ENCODE assay signal across 14 cellular contexts in the genomic region with DNA sequence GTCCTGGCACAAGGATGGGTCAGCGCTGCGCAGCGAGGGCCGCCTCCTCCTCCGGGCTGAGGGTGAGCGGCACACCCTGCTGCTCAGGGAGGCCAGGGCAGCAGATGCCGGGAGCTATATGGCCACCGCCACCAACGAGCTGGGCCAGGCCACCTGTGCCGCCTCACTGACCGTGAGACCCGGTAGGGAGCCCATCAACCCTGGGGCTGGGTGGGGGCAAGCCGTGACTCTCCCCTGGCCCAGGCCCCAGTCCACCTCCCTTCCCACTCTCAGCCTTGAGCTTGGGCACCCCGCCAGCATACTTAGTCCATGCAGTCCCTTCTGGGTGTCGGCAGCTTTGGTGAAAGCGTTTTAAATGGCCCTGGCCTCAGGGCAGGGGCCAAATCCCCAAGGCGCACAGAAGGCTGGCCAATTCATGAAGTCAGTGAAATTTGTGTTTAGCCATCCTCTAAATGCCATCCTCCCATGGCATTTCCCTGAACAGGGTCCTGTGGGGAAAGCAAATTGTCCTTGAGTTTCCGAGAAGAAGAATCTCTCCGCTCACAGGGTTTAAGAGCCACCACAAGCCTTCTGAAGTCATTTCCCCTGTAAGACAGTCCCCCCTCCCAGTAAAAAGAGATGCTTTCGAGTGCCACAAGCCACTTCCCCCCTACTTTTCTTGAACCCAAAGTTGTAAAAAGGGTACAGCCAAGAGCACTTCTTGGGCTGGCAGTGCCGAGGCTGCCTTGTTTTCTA. TPM values are rescaled to one million over a fixed set of nuclear protein-coding genes. Genes with fewer than 3 reads are reported as not detected.
DNase-seq lines count a peak whose midpoint lies in the region; ATAC-seq and TF ChIP-seq lines count a peak whose summit lies in the region.
"Had no signal": no experiment of that assay in that cellular context is flagged by ENCODE, and none has a peak within 500 bp of the region (broad histone marks: within the 10 kb centered on the region; RNA-seq: fewer than 3 reads in every experiment).

No MANE protein-coding gene starts in this region.

- peaks cover 12 to 37% of the 10 kb centered on the region in 2 experiments for H3K79me1 ChIP-seq in IMR-90 (ENCODE audit: low read depth in 1 of 2, low read length in 2 of 2)

- no peaks in the 10 kb centered on the region for H3K27me3 ChIP-seq in IMR-90 (ENCODE audit: control insufficient read depth, insufficient read depth, low read length)
- no peaks in the 10 kb centered on the region for H3K27me3 ChIP-seq in breast epithelium

- 54% methylated on average over 5 of the region's 21 CpGs; no CpG with 5 or more reads in 1 of the 2 experiments for WGBS in IMR-90 (ENCODE audit: extremely low coverage in 2 of 2, insufficient read length in 1 of 2), 2 experiments

- no peak overlapping the region for H2AFZ ChIP-seq in IMR-90 (replicated peaks; ENCODE audit: low read length, poor library complexity)

- H3K27ac ChIP-seq in IMR-90 (ENCODE audit: insufficient read depth, low read length) (peak overlapping the region; percentile 86), breast epithelium (peak overlapping the region; percentile 90 to 91), temporal lobe (ENCODE audit: low read depth, low read length) (peak overlapping the region; percentile 51)

- BruUV-seq in IMR-90 (replicated peaks; lab: Mats Ljungman, UMichigan) = no TSS peak

- H2BK5ac ChIP-seq in IMR-90 (ENCODE audit: low read depth, low read length, poor library complexity, severe bottlenecking) = peak overlapping the region; percentile 93

- H3K36me3 ChIP-seq in IMR-90 (ENCODE audit: control insufficient read depth, insufficient read depth, low read length) (peaks cover 38% of the 10 kb centered on the region), breast epithelium (no peaks in the 10 kb centered on the region)

- peak overlapping the region; percentile 78 for H4K5ac ChIP-seq in IMR-90 (ENCODE audit: low read depth, low read length)

- peak overlapping the region; percentile 99 for H2BK15ac ChIP-seq in IMR-90 (ENCODE audit: low read depth, low read length)

- no peaks in the 10 kb centered on the region; the same call in 1 of the 2 replicates for H4K20me1 ChIP-seq in IMR-90 (ENCODE audit: insufficient read depth, low read length)

- H3K9ac ChIP-seq in IMR-90 (ENCODE audit: low read depth, low read length) = peak overlapping the region; percentile 9; the same call in 1 of the 2 replicates

- peak overlapping the region; percentile 97 for H2BK120ac ChIP-seq in IMR-90 (ENCODE audit: low read depth, low read length)

- peak overlapping the region; percentile 64; the same call in 1 of the 2 replicates for H3K56ac ChIP-seq in IMR-90 (ENCODE audit: extremely low read depth, insufficient read depth, low read length)

- TF ChIP-seq CTCF in IMR-90 (conservative IDR thresholded peaks at IDR 0.05; ENCODE audit: low read depth, low read length) (no peak), breast epithelium (IDR thresholded peaks at IDR 0.05) (no peak)

- peak overlapping the region; percentile 81 for H3K18ac ChIP-seq in IMR-90 (ENCODE audit: low read depth, low read length)

- H3K4ac ChIP-seq in IMR-90 (ENCODE audit: low read depth, low read length) = peak overlapping the region; percentile 99

- intact Hi-C loops in IMR-90 (cut with micrococcal nuclease) = loop anchor here (2.0 kb wide), 1 partner anchor 49 kb away; no protein-coding TSS in a partner anchor
- intact Hi-C loops in breast epithelium (cut with DNase I; ENCODE audit: low total_unique reads) = no loop called here
- intact Hi-C loops in left colon (cut with DNase I, micrococcal nuclease) = no loop called here

- peak overlapping the region; percentile 59 to 92 for H4K8ac ChIP-seq in IMR-90 (ENCODE audit: low read depth in 2 of 2, low read length in 2 of 2)

- POLR2A ChIA-PET in IMR-90 (lab: Charles Lee; ENCODE audit: unreplicated experiment) = interaction anchor here (1.4 kb wide), 1 partner anchor 47 kb away, joined by 3 read pairs; a partner anchor contains a TSS

- ATAC-seq in IMR-90 (ENCODE audit: low read depth) (no peak), left colon (peak; percentile 17), HG03196 (IDR thresholded peaks at IDR 0.05; ENCODE audit: unreplicated experiment) (no peak), HG02588 (IDR thresholded peaks at IDR 0.05; ENCODE audit: unreplicated experiment) (no peak)

- H3K4me1 ChIP-seq in IMR-90 (ENCODE audit: control insufficient read depth, insufficient read depth, low read length) = peaks cover 27% of the 10 kb centered on the region
- peaks cover 0 to 9% of the 10 kb centered on the region in 2 donors for H3K4me1 ChIP-seq in breast epithelium

- peak overlapping the region; percentile 100 for H2AK5ac ChIP-seq in IMR-90 (ENCODE audit: low read depth, low read length)

- no peaks in the 10 kb centered on the region for H3K9me3 ChIP-seq in IMR-90 (ENCODE audit: control insufficient read depth, insufficient read depth, low read length)
- no peaks in the 10 kb centered on the region for H3K9me3 ChIP-seq in breast epithelium

- H3K4me3 ChIP-seq in IMR-90 (ENCODE audit: insufficient read depth, low read depth, low read length) (no peak overlapping the region), breast epithelium (no peak overlapping the region)

- DNase-seq in IMR-90 (peak; percentile 18), breast epithelium (ENCODE audit: low spot score in 2 of 2) (no peak), left colon (peak; percentile 33 to 72), kidney glomerular epithelial cell (lab: John Stamatoyannopoulos, UW) (no peak), NCI-H2029 treated with DMSO at 0.1 percent for 48 hours (lab: John Stamatoyannopoulos, UW) (no peak)
- DNase-seq: activated CD4-positive, CD25-positive, alpha-beta regulatory T cell treated with anti-CD3 and anti-CD28 coated beads, Interleukin-2, amount 50 U/mL, for 72 hours; activated naive CD4-positive, alpha-beta T cell treated with anti-CD3 and anti-CD28 coated beads, Interleukin-2, amount 10 ng/mL, durations not matched to agents 7 days and 5 days; NCI-H2171 treated with DMSO at 0.1 percent for 48 hours; SHP77 treated with DMSO at 0.1 percent for 48 hours had no signal

- in situ Hi-C loops in IMR-90 (cut with MboI; ENCODE audit: low sequenced_read_pairs) = no loop called here

- no peak for TF ChIP-seq RAD21 in IMR-90 (IDR thresholded peaks at IDR 0.05; ENCODE audit: low read length)

- peak overlapping the region; percentile 97 for H3K14ac ChIP-seq in IMR-90 (replicated peaks; ENCODE audit: low read depth, low read length)

- TF ChIP-seq POLR2A in IMR-90 (IDR thresholded peaks at IDR 0.05; ENCODE audit: low read depth, low read length) (no peak), breast epithelium (IDR thresholded peaks at IDR 0.05) (no peak)

- dilution Hi-C loops in IMR-90 (cut with HindIII; ENCODE audit: low sequenced_read_pairs, unreplicated experiment) = no loop called here

- peak overlapping the region; percentile 97 for H2BK20ac ChIP-seq in IMR-90 (ENCODE audit: low read depth, low read length)

- H3K23ac ChIP-seq in IMR-90 (ENCODE audit: low read depth, low read length) = peak overlapping the region; percentile 53; the same call in 1 of the 2 replicates

- no peak overlapping the region for H3K4me2 ChIP-seq in IMR-90 (ENCODE audit: low read depth, low read length)

- peak overlapping the region; percentile 97 for H4K91ac ChIP-seq in IMR-90 (ENCODE audit: insufficient read depth, low read depth, low read length)

- H3K9me1 ChIP-seq in IMR-90 (ENCODE audit: insufficient read depth, low read length) = peaks cover 29% of the 10 kb centered on the region

- CTCF ChIA-PET in IMR-90 (lab: Yijun Ruan, JAX) = no interaction called here

- H2AK9ac ChIP-seq in IMR-90 (replicated peaks; ENCODE audit: low read depth, low read length, poor library complexity) = peak overlapping the region; percentile 94

TF ChIP-seq in IMR-90, 13 proteins besides CTCF, POLR2A, EP300 and RAD21:
- TF ChIP-seq SMC3 (IDR thresholded peaks at IDR 0.05; ENCODE audit: low read depth, low read length) = no peak
TF ChIP-seq in IMR-90: peak in this region for 0.

RNA-seq across cellular contexts. Expression of a gene that starts 17.1 kb away (rescaled TPM):
- 6.8 and 7.8 TPM in 2 replicates for total RNA-seq in IMR-90 (2012; rRNA removed)
- 81.6 and 109 TPM in 2 replicates for polyA plus RNA-seq in IMR-90 (2012; rRNA removed)
- 37.7 and 53.1 TPM in 2 replicates for polyA plus RNA-seq in IMR-90 (2012; cell fraction: cytosol; rRNA removed)
- polyA plus RNA-seq in IMR-90 (2012; cell fraction: nucleus; rRNA removed; ENCODE audit: low replicate concordance) = 492 and 808 TPM in 2 replicates
- 10 to 100 TPM in 2 of 3 donors, under 1 TPM in 1; 0.32 to 36.6 (median 21.0) TPM for total RNA-seq in breast epithelium
- total RNA-seq in left colon = 10 to 100 TPM in 1 of 2 donors, 1 to 10 TPM in 1; 2.9 to 29.4 TPM
- total RNA-seq in temporal lobe = 12.3 TPM
- polyA plus RNA-seq: IgD-negative memory B cell had no signal

RNA-seq across cellular contexts. Expression of a gene that starts 33.6 kb away (rescaled TPM):
- total RNA-seq in IMR-90 (2012; rRNA removed) (3.3 and 4.3 TPM in 2 replicates), breast epithelium (10 to 100 TPM; 17.1 to 29.6 (median 29.5) TPM), left colon (100 to 1,000 TPM in 1 of 2 donors, 10 to 100 TPM in 1; 18.5 to 706 TPM), temporal lobe (0.49 TPM)
- polyA plus RNA-seq in IMR-90 (2012; rRNA removed) = 4.0 and 4.9 TPM in 2 replicates
- 3.4 and 4.1 TPM in 2 replicates for polyA plus RNA-seq in IMR-90 (2012; cell fraction: cytosol; rRNA removed)
- 3.2 TPM in 2 replicates for polyA plus RNA-seq in IMR-90 (2012; cell fraction: nucleus; rRNA removed; ENCODE audit: low replicate concordance)
- total RNA-seq: endothelial cell of umbilical vein had no signal
- polyA plus RNA-seq: endothelial cell of umbilical vein, IgD-negative memory B cell had no signal

RNA-seq across cellular contexts. Expression of a gene that starts 46.9 kb away (rescaled TPM):
- 93.0 and 103 TPM in 2 replicates for total RNA-seq in IMR-90 (2012; rRNA removed)
- polyA plus RNA-seq in IMR-90 (2012; rRNA removed) = 124 and 134 TPM in 2 replicates
- 73.7 and 110 TPM in 2 replicates for polyA plus RNA-seq in IMR-90 (2012; cell fraction: cytosol; rRNA removed)
- polyA plus RNA-seq in IMR-90 (2012; cell fraction: nucleus; rRNA removed; ENCODE audit: low replicate concordance) = 322 and 367 TPM in 2 replicates
- 10 to 100 TPM; 15.7 to 33.4 (median 29.7) TPM for total RNA-seq in breast epithelium
- 10 to 100 TPM; 44.8 to 56.1 TPM for total RNA-seq in left colon
- 7.9 TPM for total RNA-seq in temporal lobe

Comparison
In these comparisons a context has a peak if more than half of its experiments do, and no peak if none do; other contexts are left out.
1. DNase-seq: peak in IMR-90 (single experiment) and left colon (2 of 2); none in breast epithelium (0 of 2), kidney glomerular epithelial cell (single experiment) and NCI-H2029 treated with DMSO at 0.1 percent for 48 hours (single experiment).
2. Peak in every context shown above with its lines, with median percentiles within 50 percentile points of each other: H3K27ac ChIP-seq.